In genomic region chr3:143424874-143425273, GRCh38 we compare ENCODE assay signal across 32 cellular contexts.
"Had no signal": no experiment of that assay in that cellular context is flagged by ENCODE, and none has a peak within 500 bp of the region (broad histone marks: within the 10 kb centered on the region; RNA-seq: fewer than 3 reads in every experiment).

No MANE protein-coding gene starts in this region.

- H3K4me1 Mint-ChIP-seq: activated T-helper 17 cell treated with anti-CD3 and anti-CD28 coated beads, Interleukin-2, amount 50 U/mL, for 72 hours had no signal

- H3K27ac Mint-ChIP-seq: activated CD8-positive, alpha-beta T cell treated with anti-CD3 and anti-CD28 coated beads for 36 hours; activated naive CD8-positive, alpha-beta T cell treated with anti-CD3 and anti-CD28 coated beads for 36 hours; activated T-helper 17 cell treated with anti-CD3 and anti-CD28 coated beads, Interleukin-2, amount 50 U/mL, for 72 hours had no signal

- H3K27me3 ChIP-seq: brain microvascular endothelial cell, Peyer's patch, SJSA1 had no signal

- H3K27ac ChIP-seq: brain microvascular endothelial cell, Peyer's patch, SJSA1, VCaP had no signal

- H3K4me2 ChIP-seq: SK-N-SH had no signal

- H3K4me3 Mint-ChIP-seq: activated CD8-positive, alpha-beta T cell treated with anti-CD3 and anti-CD28 coated beads for 36 hours; activated naive CD8-positive, alpha-beta T cell treated with anti-CD3 and anti-CD28 coated beads for 36 hours; activated T-cell treated with anti-CD3 and anti-CD28 coated beads, Interleukin-2, amount 50 U/mL, for 72 hours; activated T-helper 17 cell treated with anti-CD3 and anti-CD28 coated beads, Interleukin-2, amount 50 U/mL, for 72 hours had no signal

- H3K9me3 Mint-ChIP-seq: activated CD8-positive, alpha-beta T cell treated with anti-CD3 and anti-CD28 coated beads for 36 hours; activated naive CD8-positive, alpha-beta T cell treated with anti-CD3 and anti-CD28 coated beads for 36 hours; activated T-cell treated with anti-CD3 and anti-CD28 coated beads, Interleukin-2, amount 50 U/mL, for 72 hours; activated T-helper 17 cell treated with anti-CD3 and anti-CD28 coated beads, Interleukin-2, amount 50 U/mL, for 72 hours had no signal

- ATAC-seq: PC-3 had no signal

- H3K9me3 ChIP-seq: Peyer's patch, SJSA1, SK-N-SH had no signal

- H3K36me3 Mint-ChIP-seq: activated naive CD8-positive, alpha-beta T cell treated with anti-CD3 and anti-CD28 coated beads for 36 hours had no signal

- H3K9ac ChIP-seq: SK-N-SH had no signal

- H3K27me3 Mint-ChIP-seq: activated CD8-positive, alpha-beta T cell treated with anti-CD3 and anti-CD28 coated beads for 36 hours; activated naive CD8-positive, alpha-beta T cell treated with anti-CD3 and anti-CD28 coated beads for 36 hours; activated T-helper 17 cell treated with anti-CD3 and anti-CD28 coated beads, Interleukin-2, amount 50 U/mL, for 72 hours had no signal

- H3K4me1 ChIP-seq: Peyer's patch had no signal

- H3K4me3 ChIP-seq: Peyer's patch, SJSA1 had no signal

- DNase-seq: activated CD4-positive, alpha-beta T cell treated with anti-CD3 and anti-CD28 coated beads for 1 hour; activated CD4-positive, alpha-beta T cell treated with anti-CD3 and anti-CD28 coated beads for 48 hours; activated CD4-positive, CD25-positive, alpha-beta regulatory T cell; activated CD8-positive, alpha-beta T cell treated with anti-CD3 and anti-CD28 coated beads for 36 hours; activated effector memory CD4-positive, alpha-beta T cell treated with anti-CD3 and anti-CD28 coated beads, Interleukin-2, amount 50 U/mL, for 16 hours; activated naive CD4-positive, alpha-beta T cell; activated naive CD4-positive, alpha-beta T cell treated with anti-CD3 and anti-CD28 coated beads, Interleukin-2, amount 50 U/mL, for 16 hours; activated naive CD8-positive, alpha-beta T cell treated with anti-CD3 and anti-CD28 coated beads for 36 hours; activated T-cell treated with anti-CD3 and anti-CD28 coated beads, Interleukin-2, amount 50 U/mL, for 1 hour; activated T-cell treated with anti-CD3 and anti-CD28 coated beads, Interleukin-2, amount 50 U/mL, for 72 hours; amniotic stem cell; aorta; brain microvascular endothelial cell; central memory CD4-positive, alpha-beta T cell; KG1; NCI-H1092 treated with DMSO at 0.1 percent for 48 hours; NCI-H1417 treated with DMSO at 0.1 percent for 48 hours; NCI-H187 treated with DMSO at 0.1 percent for 48 hours; NCI-H2081; NCI-H345; NCI-H524 treated with DMSO at 0.1 percent for 48 hours; NK-92 treated with Interleukin-12 subunit alpha and Interleukin-12 subunit beta, amount 100 ng/mL, for 24 hours; PC-3; Peyer's patch; RPMI8226; SHP77 treated with DMSO at 0.1 percent for 48 hours; SK-N-SH; T-helper 2 cell; T-helper 9 cell had no signal

- H3K36me3 ChIP-seq: brain microvascular endothelial cell, Peyer's patch, SJSA1 had no signal
